9 cellular contexts compared by ENCODE assay signal in genomic region chr11:6617315-6617781, GRCh38. TPM values are rescaled to one million over a fixed set of nuclear protein-coding genes. Genes with fewer than 3 reads are reported as not detected.
DNase-seq lines count a peak whose midpoint lies in the region; ATAC-seq and TF ChIP-seq lines count a peak whose summit lies in the region.
"Had no signal": no experiment of that assay in that cellular context is flagged by ENCODE, and none has a peak within 500 bp of the region (broad histone marks: within the 10 kb centered on the region; RNA-seq: fewer than 3 reads in every experiment).

No MANE protein-coding gene starts in this region.

- peaks cover 6% of the 10 kb centered on the region for H3K36me3 Mint-ChIP-seq in neural progenitor cell

- intact Hi-C loops in colonic mucosa (cut with DNase I) = no loop called here
- intact Hi-C loops in ovary (cut with DNase I) = loop anchor here in 1 of 4 donors (5.0 kb wide), 1 partner anchor 135 kb away; the partner anchor contains the start of genes ARFIP2 and TIMM10B

- ATAC-seq in HG03139 (IDR thresholded peaks at IDR 0.05; ENCODE audit: unreplicated experiment) = no peak

- H3K9me3 Mint-ChIP-seq in neural progenitor cell = no peaks in the 10 kb centered on the region

- H3K4me1 ChIP-seq in BLaER1 treated with 17β-estradiol and CSF1 and Interleukin-3, amounts not matched to agents 10 nM and 100 nM = peaks cover 38 to 78% (median 54%) of the 10 kb centered on the region in 10 experiments
- H3K4me1 ChIP-seq in colonic mucosa (peaks cover 7% of the 10 kb centered on the region), neural progenitor cell (peaks cover 26% of the 10 kb centered on the region), ovary (ENCODE audit: insufficient read depth) (peaks cover 6% of the 10 kb centered on the region)

- no peak for TF ChIP-seq EP300 in ovary (IDR thresholded peaks at IDR 0.05)

- no peaks in the 10 kb centered on the region for H3K27me3 Mint-ChIP-seq in neural progenitor cell (ENCODE audit: insufficient read depth, low read depth)

- peaks cover 16 to 46% (median 31%) of the 10 kb centered on the region in 11 experiments for H3K36me3 ChIP-seq in BLaER1 treated with 17β-estradiol and CSF1 and Interleukin-3, amounts not matched to agents 10 nM and 100 nM
- H3K36me3 ChIP-seq in colonic mucosa (no peaks in the 10 kb centered on the region), neural progenitor cell (no peaks in the 10 kb centered on the region), ovary (no peaks in the 10 kb centered on the region)

- H3K4me1 Mint-ChIP-seq in neural progenitor cell = no peaks in the 10 kb centered on the region

- DNase-seq in MV-4-11 (lab: John Stamatoyannopoulos, UW) (peak; percentile 35), colonic mucosa (no peak), neural progenitor cell (ENCODE audit: low spot score) (no peak), ovary (no peak), hippocampal formation (lab: John Stamatoyannopoulos, UW) (no peak), NCI-H2227 (lab: John Stamatoyannopoulos, UW; ENCODE audit: unreplicated experiment) (no peak)
- DNase-seq: NCI-H446 had no signal

- H3K9me3 ChIP-seq in BLaER1 treated with 17β-estradiol and CSF1 and Interleukin-3, amounts not matched to agents 10 nM and 100 nM (replicated peaks in 1 of 11) = no peaks in the 10 kb centered on the region
- no peaks in the 10 kb centered on the region for H3K9me3 ChIP-seq in colonic mucosa
- H3K9me3 ChIP-seq in neural progenitor cell (ENCODE audit: low read depth) = no peaks in the 10 kb centered on the region
- H3K9me3 ChIP-seq in ovary = no peaks in the 10 kb centered on the region

- no peak for TF ChIP-seq POLR2A in ovary (IDR thresholded peaks at IDR 0.05)

- H3K79me2 ChIP-seq in neural progenitor cell (ENCODE audit: low read depth) = peaks cover 4% of the 10 kb centered on the region

- peak overlapping the region in 8 of 11 experiments; percentile 84 to 95 (median 90); a peak in 11 of 22 replicates for H3K9ac ChIP-seq in BLaER1 treated with 17β-estradiol and CSF1 and Interleukin-3, amounts not matched to agents 10 nM and 100 nM
- H3K9ac ChIP-seq in colonic mucosa (ENCODE audit: low read depth in 2 of 2, low read length in 2 of 2) (peak overlapping the region; percentile 3 to 8), neural progenitor cell (no peak overlapping the region)

- H4K20me1 ChIP-seq in BLaER1 treated with 17β-estradiol and CSF1 and Interleukin-3, amounts not matched to agents 10 nM and 100 nM = peaks cover 0 to 40% (median 0%) of the 10 kb centered on the region in 11 experiments; a peak in 6 of 22 replicates
- H4K20me1 ChIP-seq in neural progenitor cell (ENCODE audit: low read depth) = no peaks in the 10 kb centered on the region

- peak overlapping the region in 7 of 11 experiments; percentile 79 to 95 (median 90); a peak in 11 of 22 replicates for H3K27ac ChIP-seq in BLaER1 treated with 17β-estradiol and CSF1 and Interleukin-3, amounts not matched to agents 10 nM and 100 nM
- H3K27ac ChIP-seq in colonic mucosa = peak overlapping the region; percentile 75
- no peak overlapping the region for H3K27ac ChIP-seq in neural progenitor cell
- no peak overlapping the region for H3K27ac ChIP-seq in ovary

- H3K4me3 ChIP-seq in BLaER1 treated with 17β-estradiol and CSF1 and Interleukin-3, amounts not matched to agents 10 nM and 100 nM = peak overlapping the region in 6 of 10 experiments; percentile 74 to 96 (median 80); a peak in 13 of 20 replicates
- H3K4me3 ChIP-seq in colonic mucosa (peak overlapping the region; percentile 66), neural progenitor cell (no peak overlapping the region), ovary (no peak overlapping the region)

- peak overlapping the region; percentile 19 for H3K4me3 Mint-ChIP-seq in neural progenitor cell

- WGBS in ovary, 3 donors = 74 to 82% (median 76%) methylated on average over 5 of the region's 5 CpGs

- no peak overlapping the region for H2AFZ ChIP-seq in neural progenitor cell (replicated peaks)

- peak overlapping the region; percentile 95 to 100 (median 97); a peak in 21 of 22 replicates for H3K4me2 ChIP-seq in BLaER1 treated with 17β-estradiol and CSF1 and Interleukin-3, amounts not matched to agents 10 nM and 100 nM
- no peak overlapping the region for H3K4me2 ChIP-seq in neural progenitor cell

- peaks cover 27% of the 10 kb centered on the region for H3F3A ChIP-seq in neural progenitor cell (ENCODE audit: low read depth)

- no peak for TF ChIP-seq CTCF in colonic mucosa (IDR thresholded peaks at IDR 0.05)
- no peak for TF ChIP-seq CTCF in neural progenitor cell (IDR thresholded peaks at IDR 0.05)
- TF ChIP-seq CTCF in ovary (IDR thresholded peaks at IDR 0.05) = no peak

- H3K27me3 ChIP-seq in BLaER1 treated with 17β-estradiol and CSF1 and Interleukin-3, amounts not matched to agents 10 nM and 100 nM = no peaks in the 10 kb centered on the region
- H3K27me3 ChIP-seq in colonic mucosa = no peaks in the 10 kb centered on the region
- no peaks in the 10 kb centered on the region for H3K27me3 ChIP-seq in neural progenitor cell
- no peaks in the 10 kb centered on the region for H3K27me3 ChIP-seq in ovary

- H3K27ac Mint-ChIP-seq in neural progenitor cell = no peak overlapping the region

RNA-seq across cellular contexts. Expression of gene TPP1, which starts 1.9 kb away (rescaled TPM):
- 100 to 1,000 TPM in 1 of 2 donors, 10 to 100 TPM in 1; 83.4 to 123 TPM for total RNA-seq in colonic mucosa
- total RNA-seq in neural progenitor cell (ENCODE audit: low replicate concordance) = 9.9 and 28.8 TPM in 2 replicates
- total RNA-seq in ovary = 10 to 100 TPM; 21.0 to 71.8 (median 58.2) TPM
- polyA plus RNA-seq in ovary = 100 to 1,000 TPM in 1 of 2 donors, 10 to 100 TPM in 1; 40.5 to 360 TPM

RNA-seq across cellular contexts. Expression of gene TAF10, which starts 5.3 kb away (rescaled TPM):
- total RNA-seq in colonic mucosa = 100 to 1,000 TPM; 123 to 142 TPM
- total RNA-seq in neural progenitor cell (ENCODE audit: low replicate concordance) = 34.1 and 58.0 TPM in 2 replicates
- total RNA-seq in ovary = 100 to 1,000 TPM in 2 of 7 donors, 10 to 100 TPM in 5; 45.1 to 109 (median 76.8) TPM
- 100 to 1,000 TPM in 1 of 2 donors, 10 to 100 TPM in 1; 40.0 to 183 TPM for polyA plus RNA-seq in ovary

RNA-seq across cellular contexts. Expression of gene ILK, which starts 13.8 kb away (rescaled TPM):
- 100 to 1,000 TPM; 115 to 157 TPM for total RNA-seq in colonic mucosa
- total RNA-seq in neural progenitor cell (ENCODE audit: low replicate concordance) = 85.6 and 98.7 TPM in 2 replicates
- 100 to 1,000 TPM in 5 of 7 donors, 10 to 100 TPM in 2; 79.8 to 222 (median 140) TPM for total RNA-seq in ovary
- polyA plus RNA-seq in ovary = 100 to 1,000 TPM; 126 to 337 TPM

RNA-seq across cellular contexts. Expression of gene RRP8, which starts 13.9 kb away (rescaled TPM):
- total RNA-seq in colonic mucosa = 10 to 100 TPM; 17.5 to 25.7 TPM
- 12.3 and 16.0 TPM in 2 replicates for total RNA-seq in neural progenitor cell (ENCODE audit: low replicate concordance)
- 10 to 100 TPM in 5 of 7 donors, 1 to 10 TPM in 2; 8.2 to 25.5 (median 17.1) TPM for total RNA-seq in ovary
- polyA plus RNA-seq in ovary = 10 to 100 TPM; 13.4 to 32.7 TPM

RNA-seq across cellular contexts. Expression of gene DCHS1, which starts 38.3 kb away (rescaled TPM):
- 1 to 10 TPM; 4.7 to 8.3 TPM for total RNA-seq in colonic mucosa
- total RNA-seq in neural progenitor cell (ENCODE audit: low replicate concordance) = 4.5 and 9.0 TPM in 2 replicates
- 10 to 100 TPM; 14.8 to 36.8 (median 23.0) TPM for total RNA-seq in ovary
- polyA plus RNA-seq in ovary = 10 to 100 TPM in 1 of 2 donors, 1 to 10 TPM in 1; 5.2 to 20.2 TPM

Comparison
In these comparisons a context has a peak if more than half of its experiments do, and no peak if none do; other contexts are left out.
1. H3K27ac ChIP-seq: peak in BLaER1 treated with 17β-estradiol and CSF1 and Interleukin-3, amounts not matched to agents 10 nM and 100 nM (7 of 11) and colonic mucosa (single experiment); none in neural progenitor cell (single experiment) and ovary (0 of 2).
2. H3K4me3 ChIP-seq: peak in BLaER1 treated with 17β-estradiol and CSF1 and Interleukin-3, amounts not matched to agents 10 nM and 100 nM (6 of 10) and colonic mucosa (single experiment); none in neural progenitor cell (single experiment) and ovary (single experiment).